ENCODE assay signal across 30 cellular contexts in genomic region chr2:148829618-148830017, GRCh38. TPM values are rescaled to one million over a fixed set of nuclear protein-coding genes. Genes with fewer than 3 reads are reported as not detected.
A peak's percentile ranks its signal among the peaks of the same experiment; 100 is the strongest.
DNase-seq lines count a peak whose midpoint lies in the region; ATAC-seq, FAIRE-seq and TF ChIP-seq lines count a peak whose summit lies in the region.
"Had no signal": no experiment of that assay in that cellular context is flagged by ENCODE, and none has a peak within 500 bp of the region (broad histone marks: within the 10 kb centered on the region; RNA-seq: fewer than 3 reads in every experiment).

No MANE protein-coding gene starts in this region.

- no peak overlapping the region for H3K4me2 ChIP-seq in Karpas-422 (ENCODE audit: low read depth, low read length, poor library complexity, severe bottlenecking)
- H3K4me2 ChIP-seq: BLaER1 had no signal

- H3K9me2 ChIP-seq in Karpas-422 (replicated peaks; ENCODE audit: insufficient read depth, low read length) = no peaks in the 10 kb centered on the region

- ATAC-seq in SK-N-SH treated with all-trans-retinoic acid at 6 μM for 48 hours = peak; percentile 55; the same call in 2 of the 3 replicates
- ATAC-seq in activated naive CD4-positive, alpha-beta T cell treated with anti-CD3 and anti-CD28 coated beads, Interleukin-2, amount 50 U/mL, for 72 hours = no peak
- ATAC-seq: esophagus mucosa, gastroesophageal sphincter, Panc1 had no signal

- peak; percentile 2 for DNase-seq in NCI-H146 (lab: John Stamatoyannopoulos, UW)
- DNase-seq in NCI-H146 treated with DMSO at 0.1 percent for 48 hours (lab: John Stamatoyannopoulos, UW; ENCODE audit: unreplicated experiment) = no peak
- DNase-seq in fibroblast of pulmonary artery (ENCODE audit: low read depth) = no peak
- peak; percentile 10 for DNase-seq in urothelium cell line (ENCODE audit: low spot score)
- DNase-seq in Karpas-422 = no peak
- no peak for DNase-seq in activated naive CD4-positive, alpha-beta T cell treated with anti-CD3 and anti-CD28 coated beads, Interleukin-2, amount 50 U/mL, for 72 hours (ENCODE audit: low spot score in 2 of 2)
- no peak for DNase-seq in stimulated activated CD4-positive, alpha-beta T cell treated with anti-CD3 and anti-CD28 coated beads, Interleukin-12 subunit alpha, Interleukin-12 subunit beta, amount 100 ng/mL, for 4 hours
- DNase-seq: 8988T; activated CD4-positive, alpha-beta T cell treated with anti-CD3 and anti-CD28 coated beads for 4 hours; activated gamma-delta T cell treated with Interleukin-2 at 50 U/mL for 16 hours; activated T-cell treated with anti-CD3 and anti-CD28 coated beads, Interleukin-2, amount 50 U/mL, for 24 hours; effector CD8-positive, alpha-beta T cell; hypothalamus; IMR-90; NCI-H1436; SIG-M5; stimulated activated CD4-positive, alpha-beta T cell treated with anti-CD3 and anti-CD28 coated beads, Interleukin-1b, Interleukin-23, amount 100 ng/mL, for 48 hours; T-helper 1 cell; upper lobe of left lung had no signal

- H3K36me3 Mint-ChIP-seq in activated naive CD4-positive, alpha-beta T cell treated with anti-CD3 and anti-CD28 coated beads, Interleukin-2, amount 50 U/mL, for 72 hours = no peaks in the 10 kb centered on the region
- H3K36me3 Mint-ChIP-seq: brain had no signal

- H3K27ac Mint-ChIP-seq in activated naive CD4-positive, alpha-beta T cell treated with anti-CD3 and anti-CD28 coated beads, Interleukin-2, amount 50 U/mL, for 72 hours = no peak overlapping the region
- H3K27ac Mint-ChIP-seq: activated T-cell treated with anti-CD3 and anti-CD28 coated beads, Interleukin-2, amount 50 U/mL, for 24 hours; brain had no signal

- H3K9me3 ChIP-seq in Karpas-422 (ENCODE audit: low read length) = no peaks in the 10 kb centered on the region
- H3K9me3 ChIP-seq: gastroesophageal sphincter, neutrophil, upper lobe of left lung had no signal

- H3K4me3 ChIP-seq in fibroblast of pulmonary artery (replicated peaks; ENCODE audit: low read depth, low read length) = no peak overlapping the region
- no peak overlapping the region for H3K4me3 ChIP-seq in Karpas-422 (ENCODE audit: low read length)
- H3K4me3 ChIP-seq: BLaER1, gastroesophageal sphincter, lung, skin epidermis, upper lobe of left lung had no signal

- no peak overlapping the region for H3K27ac ChIP-seq in Karpas-422 (ENCODE audit: low read length)
- H3K27ac ChIP-seq: BLaER1, gastroesophageal sphincter, neutrophil, skin epidermis, upper lobe of left lung had no signal

- no peaks in the 10 kb centered on the region for H3K36me3 ChIP-seq in Karpas-422 (ENCODE audit: insufficient read depth, low read length)
- H3K36me3 ChIP-seq: BLaER1, gastroesophageal sphincter, neutrophil, upper lobe of left lung had no signal

- no peak for FAIRE-seq in urothelium cell line (lab: Jason Lieb, UNC)
- FAIRE-seq: colon, keratinocyte had no signal

- H3K4me1 ChIP-seq in Karpas-422 (ENCODE audit: low read length) = no peaks in the 10 kb centered on the region
- H3K4me1 ChIP-seq: gastroesophageal sphincter, upper lobe of left lung had no signal

- peaks cover 3 to 5% of the 10 kb centered on the region in 2 donors for H3K9me3 Mint-ChIP-seq in activated naive CD4-positive, alpha-beta T cell treated with anti-CD3 and anti-CD28 coated beads, Interleukin-2, amount 50 U/mL, for 72 hours
- H3K9me3 Mint-ChIP-seq: activated T-cell treated with anti-CD3 and anti-CD28 coated beads, Interleukin-2, amount 50 U/mL, for 24 hours had no signal

- peak; percentile 14 for TF ChIP-seq CTCF in fibroblast of pulmonary artery (IDR thresholded peaks at IDR 0.05; ENCODE audit: low read length, missing control alignments)

- H3K27me3 ChIP-seq in Karpas-422 (ENCODE audit: low read length) = no peaks in the 10 kb centered on the region
- H3K27me3 ChIP-seq: BLaER1, gastroesophageal sphincter, neutrophil, upper lobe of left lung had no signal

- no peaks in the 10 kb centered on the region for H3K79me2 ChIP-seq in Karpas-422 (ENCODE audit: low read length)

- H2AFZ ChIP-seq in Karpas-422 (ENCODE audit: low read length) = no peak overlapping the region

- H4K20me1 ChIP-seq in Karpas-422 (ENCODE audit: insufficient read depth, low read depth, low read length) = no peaks in the 10 kb centered on the region
- H4K20me1 ChIP-seq: BLaER1 had no signal

- no peak overlapping the region for H3K9ac ChIP-seq in Karpas-422 (ENCODE audit: low read length)
- H3K9ac ChIP-seq: BLaER1 had no signal

TF ChIP-seq in SK-N-SH treated with all-trans-retinoic acid at 6 μM for 48 hours, 23 proteins besides CTCF, POLR2A, EP300 and RAD21:
- TF ChIP-seq, protein P1, sequence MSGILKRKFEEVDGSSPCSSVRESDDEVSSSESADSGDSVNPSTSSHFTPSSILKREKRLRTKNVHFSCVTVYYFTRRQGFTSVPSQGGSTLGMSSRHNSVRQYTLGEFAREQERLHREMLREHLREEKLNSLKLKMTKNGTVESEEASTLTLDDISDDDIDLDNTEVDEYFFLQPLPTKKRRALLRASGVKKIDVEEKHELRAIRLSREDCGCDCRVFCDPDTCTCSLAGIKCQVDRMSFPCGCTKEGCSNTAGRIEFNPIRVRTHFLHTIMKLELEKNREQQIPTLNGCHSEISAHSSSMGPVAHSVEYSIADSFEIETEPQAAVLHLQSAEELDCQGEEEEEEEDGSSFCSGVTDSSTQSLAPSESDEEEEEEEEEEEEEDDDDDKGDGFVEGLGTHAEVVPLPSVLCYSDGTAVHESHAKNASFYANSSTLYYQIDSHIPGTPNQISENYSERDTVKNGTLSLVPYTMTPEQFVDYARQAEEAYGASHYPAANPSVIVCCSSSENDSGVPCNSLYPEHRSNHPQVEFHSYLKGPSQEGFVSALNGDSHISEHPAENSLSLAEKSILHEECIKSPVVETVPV (CRISPR knock-in tag; IDR thresholded peaks at IDR 0.05) = no peak
- no peak for TF ChIP-seq CSDC2 (CRISPR knock-in tag; IDR thresholded peaks at IDR 0.05)
- TF ChIP-seq ARNTL (CRISPR knock-in tag; IDR thresholded peaks at IDR 0.05; ENCODE audit: borderline replicate concordance, low read depth) = no peak
- TF ChIP-seq, protein P2, sequence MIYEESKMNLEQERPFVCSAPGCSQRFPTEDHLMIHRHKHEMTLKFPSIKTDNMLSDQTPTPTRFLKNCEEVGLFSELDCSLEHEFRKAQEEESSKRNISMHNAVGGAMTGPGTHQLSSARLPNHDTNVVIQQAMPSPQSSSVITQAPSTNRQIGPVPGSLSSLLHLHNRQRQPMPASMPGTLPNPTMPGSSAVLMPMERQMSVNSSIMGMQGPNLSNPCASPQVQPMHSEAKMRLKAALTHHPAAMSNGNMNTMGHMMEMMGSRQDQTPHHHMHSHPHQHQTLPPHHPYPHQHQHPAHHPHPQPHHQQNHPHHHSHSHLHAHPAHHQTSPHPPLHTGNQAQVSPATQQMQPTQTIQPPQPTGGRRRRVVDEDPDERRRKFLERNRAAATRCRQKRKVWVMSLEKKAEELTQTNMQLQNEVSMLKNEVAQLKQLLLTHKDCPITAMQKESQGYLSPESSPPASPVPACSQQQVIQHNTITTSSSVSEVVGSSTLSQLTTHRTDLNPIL (CRISPR knock-in tag; IDR thresholded peaks at IDR 0.05; ENCODE audit: low read depth) = no peak
- no peak for TF ChIP-seq GLIS3 (CRISPR knock-in tag; IDR thresholded peaks at IDR 0.05)
- TF ChIP-seq ESRRG (CRISPR knock-in tag; IDR thresholded peaks at IDR 0.05) = no peak
- no peak for TF ChIP-seq ZC3H10 (CRISPR knock-in tag; IDR thresholded peaks at IDR 0.05)
- TF ChIP-seq ZFP3 (CRISPR knock-in tag; IDR thresholded peaks at IDR 0.05) = no peak
- no peak for TF ChIP-seq ISL1 (CRISPR knock-in tag; IDR thresholded peaks at IDR 0.05)
- no peak for TF ChIP-seq ZNF70 (CRISPR knock-in tag; IDR thresholded peaks at IDR 0.05)
- TF ChIP-seq RARB (CRISPR knock-in tag; IDR thresholded peaks at IDR 0.05) = no peak
- no peak for TF ChIP-seq BACH2 (CRISPR knock-in tag; IDR thresholded peaks at IDR 0.05; ENCODE audit: borderline replicate concordance)
- TF ChIP-seq PPARA (CRISPR knock-in tag; IDR thresholded peaks at IDR 0.05; ENCODE audit: borderline replicate concordance) = no peak
- no peak for TF ChIP-seq TCF4 (CRISPR knock-in tag; IDR thresholded peaks at IDR 0.05; ENCODE audit: borderline replicate concordance)
- TF ChIP-seq TSHZ2 (CRISPR knock-in tag; IDR thresholded peaks at IDR 0.05) = no peak
- TF ChIP-seq ZNF565 (CRISPR knock-in tag; conservative IDR thresholded peaks at IDR 0.05; ENCODE audit: low read depth) = no peak

RNA-seq across cellular contexts. Expression of gene KIF5C, which starts 45.4 kb away (rescaled TPM):
- 8.3 and 11.3 TPM in 2 replicates for total RNA-seq in Karpas-422 (2014; rRNA removed; shearing (Covaris generic); ENCODE audit: low replicate concordance)
- 10 to 100 TPM; 16.4 to 26.8 TPM for total RNA-seq in activated naive CD4-positive, alpha-beta T cell treated with anti-CD3 and anti-CD28 coated beads, Interleukin-2, amount 50 U/mL, for 72 hours

Comparison
In these comparisons a context has a peak if more than half of its experiments do, and no peak if none do; other contexts are left out.
1. DNase-seq: peak in NCI-H146 (single experiment) and urothelium cell line (single experiment); none in NCI-H146 treated with DMSO at 0.1 percent for 48 hours (single experiment), fibroblast of pulmonary artery (single experiment), Karpas-422 (single experiment), activated naive CD4-positive, alpha-beta T cell treated with anti-CD3 and anti-CD28 coated beads, Interleukin-2, amount 50 U/mL, for 72 hours (0 of 2) and stimulated activated CD4-positive, alpha-beta T cell treated with anti-CD3 and anti-CD28 coated beads, Interleukin-12 subunit alpha, Interleukin-12 subunit beta, amount 100 ng/mL, for 4 hours (single experiment).